In the genomic region with DNA sequence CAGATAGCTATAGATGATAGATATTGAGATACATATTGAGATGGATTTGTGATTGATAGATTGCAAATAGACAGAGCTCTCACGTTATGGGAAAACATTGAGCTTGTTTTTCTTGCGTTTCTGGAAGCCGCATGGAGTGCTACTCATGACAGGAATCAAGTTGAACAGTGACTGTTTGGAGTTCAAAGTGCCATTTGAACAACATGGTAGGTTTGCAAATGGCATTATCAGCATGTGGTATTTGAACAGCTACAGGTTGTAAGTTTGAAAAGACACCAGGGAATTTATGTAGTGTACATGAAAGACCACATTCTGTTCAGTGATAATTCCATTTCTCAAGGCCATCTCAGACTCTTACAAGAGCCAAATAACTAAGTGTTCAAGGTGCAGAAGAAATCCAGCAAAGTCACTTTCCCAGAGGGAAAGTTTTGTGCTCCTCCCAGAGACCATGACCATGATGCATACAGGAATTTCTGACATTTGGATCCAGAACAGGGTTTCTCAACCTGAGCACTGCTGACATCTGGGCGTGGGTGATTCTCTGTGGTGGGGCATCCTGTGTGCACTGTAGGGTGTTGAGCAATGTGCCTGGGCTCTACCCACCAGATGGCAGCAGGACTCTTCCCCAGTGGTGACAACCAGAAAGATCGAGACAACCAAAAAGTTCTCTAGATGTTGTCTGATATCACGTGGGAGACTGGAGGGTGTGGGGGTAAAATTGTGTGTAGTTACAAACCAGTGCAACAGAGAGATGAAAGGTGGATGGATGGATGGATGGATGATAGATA, we compare ENCODE assay signal across 15 cellular contexts.
DNase-seq lines count a peak whose midpoint lies in the region; ATAC-seq and TF ChIP-seq lines count a peak whose summit lies in the region.
"Had no signal": no experiment of that assay in that cellular context is flagged by ENCODE, and none has a peak within 500 bp of the region (broad histone marks: within the 10 kb centered on the region; RNA-seq: fewer than 3 reads in every experiment).

No MANE protein-coding gene starts in this region.

- CTCF ChIA-PET in GM10248 (lab: Yijun Ruan, JAX), result interaction anchor here (1.2 kb wide), 1 partner anchor 11 kb away, joined by 3 read pairs; no protein-coding TSS in a partner anchor

- H3K4me3 ChIP-seq in OCI-LY1 (ENCODE audit: low read depth, low read length, poor library complexity, severe bottlenecking), result no peak overlapping the region
- H3K4me3 ChIP-seq: body of pancreas, SK-N-MC, upper lobe of left lung had no signal

- H4K20me1 ChIP-seq in OCI-LY1 (ENCODE audit: insufficient read depth, low read length), result no peaks in the 10 kb centered on the region

- no peaks in the 10 kb centered on the region for H3K27me3 ChIP-seq in OCI-LY1 (ENCODE audit: insufficient read depth, low read length)
- H3K27me3 ChIP-seq: body of pancreas, upper lobe of left lung had no signal

- H3F3A ChIP-seq in OCI-LY1 (ENCODE audit: insufficient read depth, low read length), result no peaks in the 10 kb centered on the region

- peak overlapping the region; percentile 68 for H3K4me3 Mint-ChIP-seq in activated naive CD8-positive, alpha-beta T cell
- H3K4me3 Mint-ChIP-seq in nephron progenitor cell, result no peak overlapping the region

- H3K9me2 ChIP-seq in OCI-LY1 (ENCODE audit: low read depth, low read length), result no peaks in the 10 kb centered on the region

- peaks cover 46% of the 10 kb centered on the region for H3K4me1 Mint-ChIP-seq in activated naive CD8-positive, alpha-beta T cell (ENCODE audit: low read depth)
- H3K4me1 Mint-ChIP-seq in nephron progenitor cell, result no peaks in the 10 kb centered on the region

- H3K36me3 Mint-ChIP-seq in activated naive CD8-positive, alpha-beta T cell, result peaks cover 2% of the 10 kb centered on the region
- no peaks in the 10 kb centered on the region for H3K36me3 Mint-ChIP-seq in nephron progenitor cell (ENCODE audit: low read depth)

- no peaks in the 10 kb centered on the region for H3K9me3 ChIP-seq in OCI-LY1 (ENCODE audit: low read length)
- H3K9me3 ChIP-seq: body of pancreas, upper lobe of left lung had no signal

- peak; percentile 2 for DNase-seq in GM10248 (ENCODE audit: extremely low spot score)
- peak; percentile 69 for DNase-seq in stimulated activated CD4-positive, alpha-beta T cell treated with anti-CD3 and anti-CD28 coated beads, Interleukin-1b, Interleukin-23, amount 100 ng/mL, for 48 hours
- no peak for DNase-seq in nephron progenitor cell
- DNase-seq in NCI-H1092 (lab: John Stamatoyannopoulos, UW), result no peak
- DNase-seq: DMS79, mammary epithelial cell, NCI-H1048, right cardiac atrium, upper lobe of left lung had no signal

- no peak for ATAC-seq in HG03135 (IDR thresholded peaks at IDR 0.05; ENCODE audit: unreplicated experiment)
- ATAC-seq in GM18867 (IDR thresholded peaks at IDR 0.05; ENCODE audit: unreplicated experiment), result no peak
- ATAC-seq: body of pancreas, right cardiac atrium had no signal

- no peak overlapping the region for H3K9ac ChIP-seq in OCI-LY1 (ENCODE audit: low read length)

- TF ChIP-seq CTCF in GM10248 (IDR thresholded peaks at IDR 0.05; ENCODE audit: control extremely low read depth, extremely low read depth, low read depth, missing control alignments), result no peak
- peak; percentile 36; the same call in 1 of the 2 replicates for TF ChIP-seq CTCF in OCI-LY1 (IDR thresholded peaks at IDR 0.05; ENCODE audit: low read length)
- TF ChIP-seq CTCF in nephron progenitor cell (IDR thresholded peaks at IDR 0.05), result no peak

- H3K27ac Mint-ChIP-seq in activated naive CD8-positive, alpha-beta T cell, result peak overlapping the region; percentile 89
- H3K27ac Mint-ChIP-seq in nephron progenitor cell, result no peak overlapping the region

- H3K27me3 Mint-ChIP-seq in activated naive CD8-positive, alpha-beta T cell, result no peaks in the 10 kb centered on the region
- no peaks in the 10 kb centered on the region for H3K27me3 Mint-ChIP-seq in nephron progenitor cell (ENCODE audit: low read depth, poor library complexity)

- H2AFZ ChIP-seq in OCI-LY1 (ENCODE audit: low read length), result no peak overlapping the region

- peaks cover 6% of the 10 kb centered on the region; the same call in 1 of the 2 replicates for H3K79me2 ChIP-seq in OCI-LY1 (ENCODE audit: insufficient read depth, low read length)

- H3K36me3 ChIP-seq in OCI-LY1 (ENCODE audit: insufficient read depth, low read length), result peaks cover 33% of the 10 kb centered on the region
- H3K36me3 ChIP-seq: upper lobe of left lung had no signal

- H3K4me2 ChIP-seq in OCI-LY1 (ENCODE audit: low read length), result no peak overlapping the region

- H3K4me1 ChIP-seq in OCI-LY1 (ENCODE audit: insufficient read depth, low read length, severe bottlenecking), result no peaks in the 10 kb centered on the region
- H3K4me1 ChIP-seq: body of pancreas, upper lobe of left lung had no signal

- no peaks in the 10 kb centered on the region for H3K9me3 Mint-ChIP-seq in activated naive CD8-positive, alpha-beta T cell (ENCODE audit: low read depth)
- H3K9me3 Mint-ChIP-seq in nephron progenitor cell, result no peaks in the 10 kb centered on the region

- POLR2A ChIA-PET in GM10248 (lab: Yijun Ruan, JAX), result no interaction called here

- H3K27ac ChIP-seq in OCI-LY1 (ENCODE audit: low read depth, low read length, poor library complexity, severe bottlenecking), result no peak overlapping the region
- H3K27ac ChIP-seq: body of pancreas, SK-N-MC, upper lobe of left lung had no signal

Comparison
In these comparisons a context has a peak if more than half of its experiments do, and no peak if none do; other contexts are left out.
1. DNase-seq: peak in GM10248 (single experiment) and stimulated activated CD4-positive, alpha-beta T cell treated with anti-CD3 and anti-CD28 coated beads, Interleukin-1b, Interleukin-23, amount 100 ng/mL, for 48 hours (single experiment); none in nephron progenitor cell (single experiment) and NCI-H1092 (single experiment).